Comparison of ENCODE assay signal across 1 cellular context in the genomic region with DNA sequence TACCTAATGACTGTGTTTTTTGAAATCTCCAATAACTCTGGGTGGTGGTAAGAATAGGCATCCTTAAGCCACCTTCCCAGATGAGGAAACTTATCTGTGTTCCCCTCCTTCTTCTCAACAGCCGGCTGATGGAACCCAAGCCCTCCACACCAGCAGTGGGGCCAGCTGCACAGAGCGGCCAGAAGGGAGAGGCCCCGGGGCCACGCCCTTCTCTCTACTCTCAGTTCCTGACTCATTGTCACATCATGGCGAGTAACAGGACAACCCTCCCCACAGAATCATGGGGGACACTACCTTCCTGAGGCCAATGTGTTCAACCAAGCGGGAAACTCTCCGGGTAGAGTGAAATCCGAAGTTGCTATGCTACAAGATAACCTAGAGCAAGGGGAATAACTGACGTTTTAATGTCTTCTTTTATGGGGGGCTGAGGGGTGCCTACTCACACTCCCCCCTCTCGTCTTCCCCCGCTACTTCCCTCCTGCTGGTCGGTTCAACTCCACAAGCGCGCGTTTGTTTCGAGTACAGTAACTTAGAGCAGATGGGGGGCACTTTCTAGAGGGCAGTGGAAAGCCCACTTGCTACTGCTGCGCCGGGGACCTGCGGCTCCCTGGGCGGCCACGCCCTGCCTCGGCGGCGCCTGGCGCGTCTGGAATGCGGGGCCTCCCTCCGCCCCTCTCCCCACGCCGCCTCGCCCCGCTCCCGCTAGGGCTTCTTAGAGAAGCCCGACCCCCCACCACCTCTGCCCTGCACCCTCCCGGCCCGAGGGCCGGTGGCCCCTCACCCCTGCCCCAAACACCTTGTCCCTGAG.
A peak's percentile ranks its signal among the peaks of the same experiment; 100 is the strongest.
TF ChIP-seq lines count a peak whose summit lies in the region.

No MANE protein-coding gene starts in this region.

TF ChIP-seq in HEK293, 187 proteins besides CTCF, POLR2A, EP300 and RAD21 (continued from another document and continues in another):
- TF ChIP-seq ZNF280D (tag by site-specific recombination; IDR thresholded peaks at IDR 0.05) (no peak), ZNF747 (tag by site-specific recombination; IDR thresholded peaks at IDR 0.05) (no peak), SCRT2 (tag by site-specific recombination; IDR thresholded peaks at IDR 0.05) (no peak), ZNF76 (tag by site-specific recombination; IDR thresholded peaks at IDR 0.05; ENCODE audit: borderline replicate concordance, low read depth) (peak; percentile 51; the same call in 1 of the 2 replicates), KLF9 (tag by site-specific recombination; IDR thresholded peaks at IDR 0.05; ENCODE audit: low read depth) (peak; percentile 60), ZXDB (tag by site-specific recombination; IDR thresholded peaks at IDR 0.05) (0 out of 2 replicates have a peak, but pooled peaks have one; percentile 21), ZNF121 (tag by site-specific recombination; IDR thresholded peaks at IDR 0.05) (no peak), ZNF777 (tag by site-specific recombination; IDR thresholded peaks at IDR 0.05; ENCODE audit: borderline replicate concordance) (0 out of 2 replicates have a peak, but pooled peaks have one; percentile 31), ZBTB20 (tag by site-specific recombination; IDR thresholded peaks at IDR 0.05) (peak; percentile 3; the same call in 1 of the 2 replicates), ZNF529 (tag by site-specific recombination; IDR thresholded peaks at IDR 0.05; ENCODE audit: insufficient replicate concordance) (no peak), ZNF398 (tag by site-specific recombination; IDR thresholded peaks at IDR 0.05) (peak; percentile 91), ZNF341 (tag by site-specific recombination; IDR thresholded peaks at IDR 0.05; ENCODE audit: low read depth) (peak; percentile 80), GLIS2 (tag by site-specific recombination; IDR thresholded peaks at IDR 0.05) (peak; percentile 79), KLF1 (tag by site-specific recombination; IDR thresholded peaks at IDR 0.05) (peak; percentile 42), ZNF394 (tag by site-specific recombination; IDR thresholded peaks at IDR 0.05; ENCODE audit: borderline replicate concordance) (peak; percentile 26; the same call in 1 of the 2 replicates), ZNF610 (tag by site-specific recombination; IDR thresholded peaks at IDR 0.05; ENCODE audit: borderline replicate concordance) (no peak), ZFHX2 (tag by site-specific recombination; conservative IDR thresholded peaks at IDR 0.05) (0 out of 2 replicates have a peak, but pooled peaks have one; percentile 16), KLF16 (tag by site-specific recombination; IDR thresholded peaks at IDR 0.05) (peak; percentile 51), REPIN1 (tag by site-specific recombination; IDR thresholded peaks at IDR 0.05; ENCODE audit: low read depth) (no peak), ZNF202 (tag by site-specific recombination; IDR thresholded peaks at IDR 0.05; ENCODE audit: borderline replicate concordance) (no peak), ZNF549 (tag by site-specific recombination; IDR thresholded peaks at IDR 0.05) (no peak), ZNF501 (tag by site-specific recombination; IDR thresholded peaks at IDR 0.05) (0 out of 2 replicates have a peak, but pooled peaks have one; percentile 39), ZNF138 (tag by site-specific recombination; IDR thresholded peaks at IDR 0.05; ENCODE audit: borderline replicate concordance) (no peak), ZIC2 (tag by site-specific recombination; IDR thresholded peaks at IDR 0.05) (peak; percentile 73), ZNF302 (tag by site-specific recombination; IDR thresholded peaks at IDR 0.05; ENCODE audit: low read depth) (no peak), ZNF623 (tag by site-specific recombination; IDR thresholded peaks at IDR 0.05) (no peak), KLF8 (tag by site-specific recombination; IDR thresholded peaks at IDR 0.05) (peak; percentile 53; the same call in 1 of the 2 replicates), ATF2 (tag by site-specific recombination; IDR thresholded peaks at IDR 0.05; ENCODE audit: low read depth) (no peak), ZFP69B (tag by site-specific recombination; IDR thresholded peaks at IDR 0.05) (peak; percentile 83), ZBTB10 (tag by site-specific recombination; IDR thresholded peaks at IDR 0.05) (peak; percentile 78)
- TF ChIP-seq, protein P1, sequence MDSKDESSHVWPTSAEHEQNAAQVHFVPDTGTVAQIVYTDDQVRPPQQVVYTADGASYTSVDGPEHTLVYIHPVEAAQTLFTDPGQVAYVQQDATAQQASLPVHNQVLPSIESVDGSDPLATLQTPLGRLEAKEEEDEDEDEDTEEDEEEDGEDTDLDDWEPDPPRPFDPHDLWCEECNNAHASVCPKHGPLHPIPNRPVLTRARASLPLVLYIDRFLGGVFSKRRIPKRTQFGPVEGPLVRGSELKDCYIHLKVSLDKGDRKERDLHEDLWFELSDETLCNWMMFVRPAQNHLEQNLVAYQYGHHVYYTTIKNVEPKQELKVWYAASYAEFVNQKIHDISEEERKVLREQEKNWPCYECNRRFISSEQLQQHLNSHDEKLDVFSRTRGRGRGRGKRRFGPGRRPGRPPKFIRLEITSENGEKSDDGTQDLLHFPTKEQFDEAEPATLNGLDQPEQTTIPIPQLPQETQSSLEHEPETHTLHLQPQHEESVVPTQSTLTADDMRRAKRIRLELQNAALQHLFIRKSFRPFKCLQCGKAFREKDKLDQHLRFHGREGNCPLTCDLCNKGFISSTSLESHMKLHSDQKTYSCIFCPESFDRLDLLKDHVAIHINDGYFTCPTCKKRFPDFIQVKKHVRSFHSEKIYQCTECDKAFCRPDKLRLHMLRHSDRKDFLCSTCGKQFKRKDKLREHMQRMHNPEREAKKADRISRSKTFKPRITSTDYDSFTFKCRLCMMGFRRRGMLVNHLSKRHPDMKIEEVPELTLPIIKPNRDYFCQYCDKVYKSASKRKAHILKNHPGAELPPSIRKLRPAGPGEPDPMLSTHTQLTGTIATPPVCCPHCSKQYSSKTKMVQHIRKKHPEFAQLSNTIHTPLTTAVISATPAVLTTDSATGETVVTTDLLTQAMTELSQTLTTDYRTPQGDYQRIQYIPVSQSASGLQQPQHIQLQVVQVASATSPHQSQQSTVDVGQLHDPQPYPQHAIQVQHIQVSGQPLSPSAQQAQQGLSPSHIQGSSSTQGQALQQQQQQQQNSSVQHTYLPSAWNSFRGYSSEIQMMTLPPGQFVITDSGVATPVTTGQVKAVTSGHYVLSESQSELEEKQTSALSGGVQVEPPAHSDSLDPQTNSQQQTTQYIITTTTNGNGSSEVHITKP (tag by site-specific recombination; IDR thresholded peaks at IDR 0.05), result peak; percentile 96
- TF ChIP-seq, protein P2, sequence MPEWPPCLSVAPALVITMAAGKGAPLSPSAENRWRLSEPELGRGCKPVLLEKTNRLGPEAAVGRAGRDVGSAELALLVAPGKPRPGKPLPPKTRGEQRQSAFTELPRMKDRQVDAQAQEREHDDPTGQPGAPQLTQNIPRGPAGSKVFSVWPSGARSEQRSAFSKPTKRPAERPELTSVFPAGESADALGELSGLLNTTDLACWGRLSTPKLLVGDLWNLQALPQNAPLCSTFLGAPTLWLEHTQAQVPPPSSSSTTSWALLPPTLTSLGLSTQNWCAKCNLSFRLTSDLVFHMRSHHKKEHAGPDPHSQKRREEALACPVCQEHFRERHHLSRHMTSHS (tag by site-specific recombination; IDR thresholded peaks at IDR 0.05), result no peak
- TF ChIP-seq, protein P3, sequence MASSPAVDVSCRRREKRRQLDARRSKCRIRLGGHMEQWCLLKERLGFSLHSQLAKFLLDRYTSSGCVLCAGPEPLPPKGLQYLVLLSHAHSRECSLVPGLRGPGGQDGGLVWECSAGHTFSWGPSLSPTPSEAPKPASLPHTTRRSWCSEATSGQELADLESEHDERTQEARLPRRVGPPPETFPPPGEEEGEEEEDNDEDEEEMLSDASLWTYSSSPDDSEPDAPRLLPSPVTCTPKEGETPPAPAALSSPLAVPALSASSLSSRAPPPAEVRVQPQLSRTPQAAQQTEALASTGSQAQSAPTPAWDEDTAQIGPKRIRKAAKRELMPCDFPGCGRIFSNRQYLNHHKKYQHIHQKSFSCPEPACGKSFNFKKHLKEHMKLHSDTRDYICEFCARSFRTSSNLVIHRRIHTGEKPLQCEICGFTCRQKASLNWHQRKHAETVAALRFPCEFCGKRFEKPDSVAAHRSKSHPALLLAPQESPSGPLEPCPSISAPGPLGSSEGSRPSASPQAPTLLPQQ (tag by site-specific recombination; IDR thresholded peaks at IDR 0.05), result peak; percentile 94
- TF ChIP-seq, protein P4, sequence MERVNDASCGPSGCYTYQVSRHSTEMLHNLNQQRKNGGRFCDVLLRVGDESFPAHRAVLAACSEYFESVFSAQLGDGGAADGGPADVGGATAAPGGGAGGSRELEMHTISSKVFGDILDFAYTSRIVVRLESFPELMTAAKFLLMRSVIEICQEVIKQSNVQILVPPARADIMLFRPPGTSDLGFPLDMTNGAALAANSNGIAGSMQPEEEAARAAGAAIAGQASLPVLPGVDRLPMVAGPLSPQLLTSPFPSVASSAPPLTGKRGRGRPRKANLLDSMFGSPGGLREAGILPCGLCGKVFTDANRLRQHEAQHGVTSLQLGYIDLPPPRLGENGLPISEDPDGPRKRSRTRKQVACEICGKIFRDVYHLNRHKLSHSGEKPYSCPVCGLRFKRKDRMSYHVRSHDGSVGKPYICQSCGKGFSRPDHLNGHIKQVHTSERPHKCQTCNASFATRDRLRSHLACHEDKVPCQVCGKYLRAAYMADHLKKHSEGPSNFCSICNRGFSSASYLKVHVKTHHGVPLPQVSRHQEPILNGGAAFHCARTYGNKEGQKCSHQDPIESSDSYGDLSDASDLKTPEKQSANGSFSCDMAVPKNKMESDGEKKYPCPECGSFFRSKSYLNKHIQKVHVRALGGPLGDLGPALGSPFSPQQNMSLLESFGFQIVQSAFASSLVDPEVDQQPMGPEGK (tag by site-specific recombination; IDR thresholded peaks at IDR 0.05), result peak; percentile 76
- TF ChIP-seq, protein P5, sequence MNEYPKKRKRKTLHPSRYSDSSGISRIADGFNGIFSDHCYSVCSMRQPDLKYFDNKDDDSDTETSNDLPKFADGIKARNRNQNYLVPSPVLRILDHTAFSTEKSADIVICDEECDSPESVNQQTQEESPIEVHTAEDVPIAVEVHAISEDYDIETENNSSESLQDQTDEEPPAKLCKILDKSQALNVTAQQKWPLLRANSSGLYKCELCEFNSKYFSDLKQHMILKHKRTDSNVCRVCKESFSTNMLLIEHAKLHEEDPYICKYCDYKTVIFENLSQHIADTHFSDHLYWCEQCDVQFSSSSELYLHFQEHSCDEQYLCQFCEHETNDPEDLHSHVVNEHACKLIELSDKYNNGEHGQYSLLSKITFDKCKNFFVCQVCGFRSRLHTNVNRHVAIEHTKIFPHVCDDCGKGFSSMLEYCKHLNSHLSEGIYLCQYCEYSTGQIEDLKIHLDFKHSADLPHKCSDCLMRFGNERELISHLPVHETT (tag by site-specific recombination; IDR thresholded peaks at IDR 0.05), result no peak
